ENCODE assay signal across 9 cellular contexts in the genomic region with DNA sequence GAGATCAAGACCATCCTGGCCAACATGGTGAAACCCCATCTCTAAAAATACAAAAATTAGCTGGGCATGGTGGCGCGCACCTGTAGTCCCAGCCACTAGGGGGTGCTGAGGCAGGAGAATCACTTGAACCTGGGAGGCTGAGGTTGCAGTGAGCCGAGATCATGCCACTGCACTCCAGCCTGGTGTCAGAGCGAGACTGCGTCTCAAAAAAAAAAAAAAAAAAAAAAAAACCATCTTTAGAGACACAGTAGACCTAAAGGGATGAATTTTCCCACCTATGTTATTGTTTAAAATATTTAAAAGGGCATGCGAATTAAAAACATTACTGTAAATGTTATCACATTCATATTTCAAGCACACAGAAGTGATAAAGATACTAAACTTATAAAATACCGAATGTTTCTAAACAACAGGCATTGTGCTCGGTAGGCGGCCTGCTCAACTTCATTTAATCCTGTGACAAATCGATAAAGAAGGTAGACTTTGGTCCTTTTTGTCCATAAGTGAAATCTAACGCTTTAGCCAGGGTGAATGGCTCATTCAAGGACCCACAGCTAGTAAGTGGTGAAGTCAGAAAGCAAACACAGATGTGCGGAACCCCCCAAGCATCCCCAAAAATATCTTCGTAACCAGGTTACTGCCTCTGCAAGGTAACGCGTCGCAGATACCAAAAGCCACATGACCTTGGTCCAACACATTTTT. TPM values are rescaled to one million over a fixed set of nuclear protein-coding genes. Genes with fewer than 3 reads are reported as not detected.
DNase-seq lines count a peak whose midpoint lies in the region; ATAC-seq and TF ChIP-seq lines count a peak whose summit lies in the region.
"Had no signal": no experiment of that assay in that cellular context is flagged by ENCODE, and none has a peak within 500 bp of the region (broad histone marks: within the 10 kb centered on the region; RNA-seq: fewer than 3 reads in every experiment).

No MANE protein-coding gene starts in this region.

- peaks cover 5% of the 10 kb centered on the region for H3K4me1 Mint-ChIP-seq in MCF 10A (ENCODE audit: insufficient read depth, unreplicated experiment)

- H3K36me3 Mint-ChIP-seq in MCF 10A (ENCODE audit: insufficient read depth, unreplicated experiment) = peaks cover 79% of the 10 kb centered on the region

- CTCF ChIA-PET in MCF 10A (lab: Yijun Ruan, JAX) = interaction anchor here (0.6 to 1.7 kb wide), 10 partner anchors 9 to 442 kb away, joined by 3 to 12 read pairs (median 4); a partner anchor contains a TSS

- no peak overlapping the region for H3K27ac ChIP-seq in thyroid gland

- intact Hi-C loops in MCF 10A (cut with micrococcal nuclease) = loop anchor here (1.0 kb wide), 1 partner anchor 37 kb away; no protein-coding TSS in a partner anchor
- intact Hi-C loops in mucosa of descending colon (cut with DNase I, micrococcal nuclease) = no loop called here
- intact Hi-C loops in thyroid gland (cut with DNase I) = no loop called here

- H3K4me3 ChIP-seq in mucosa of descending colon (no peak overlapping the region), thyroid gland (replicated peaks in 1 of 3) (no peak overlapping the region)

- H3K27me3 ChIP-seq in thyroid gland = no peaks in the 10 kb centered on the region

- peak; percentile 28 for DNase-seq in NCI-H2196 (lab: John Stamatoyannopoulos, UW; ENCODE audit: unreplicated experiment)
- no peak for DNase-seq in NCI-H2196 treated with DMSO at 0.1 percent for 48 hours (lab: John Stamatoyannopoulos, UW; ENCODE audit: unreplicated experiment)
- peak; percentile 52 for DNase-seq in T-helper 9 cell
- peak; percentile 53 for DNase-seq in MCF 10A (ENCODE audit: unreplicated experiment)
- DNase-seq in mucosa of descending colon = peak in 2 of 3 donors; percentile 52 to 70
- DNase-seq in thyroid gland = peak; percentile 21 to 25

- H3K9me3 Mint-ChIP-seq in MCF 10A (ENCODE audit: unreplicated experiment) = no peaks in the 10 kb centered on the region
- H3K9me3 Mint-ChIP-seq: dendritic cell treated with granulocyte-macrophage colony-stimulating factor and Interleukin-4, amounts not matched to agents 40 ng/mL and 50 ng/mL, for 4 days had no signal

- no peak overlapping the region for H3K27ac Mint-ChIP-seq in MCF 10A (ENCODE audit: low read depth, unreplicated experiment)
- H3K27ac Mint-ChIP-seq: dendritic cell treated with granulocyte-macrophage colony-stimulating factor and Interleukin-4, amounts not matched to agents 40 ng/mL and 50 ng/mL, for 4 days had no signal

- TF ChIP-seq CTCF in MCF 10A (IDR thresholded peaks at IDR 0.05; ENCODE audit: unreplicated experiment) (peak; percentile 81), mucosa of descending colon (IDR thresholded peaks at IDR 0.05) (peak; percentile 83), thyroid gland (IDR thresholded peaks at IDR 0.05) (peak; percentile 37 to 63 (median 42))

- POLR2A ChIA-PET in MCF 10A (lab: Yijun Ruan, JAX) = interaction anchor here (0.7 to 6.9 kb wide), 3 partner anchors 17 to 46 kb away, joined by 3 to 35 read pairs (median 3); a partner anchor contains a TSS

- H3K4me1 ChIP-seq in mucosa of descending colon (ENCODE audit: low read depth) (no peaks in the 10 kb centered on the region), thyroid gland (no peaks in the 10 kb centered on the region)

- no peaks in the 10 kb centered on the region for H3K27me3 Mint-ChIP-seq in MCF 10A (ENCODE audit: insufficient read depth, unreplicated experiment)
- H3K27me3 Mint-ChIP-seq: dendritic cell treated with granulocyte-macrophage colony-stimulating factor and Interleukin-4, amounts not matched to agents 40 ng/mL and 50 ng/mL, for 4 days had no signal

- no peak overlapping the region for H3K4me3 Mint-ChIP-seq in MCF 10A (ENCODE audit: unreplicated experiment)
- H3K4me3 Mint-ChIP-seq: dendritic cell treated with granulocyte-macrophage colony-stimulating factor and Interleukin-4, amounts not matched to agents 40 ng/mL and 50 ng/mL, for 4 days had no signal

- no peak for TF ChIP-seq POLR2A in thyroid gland (IDR thresholded peaks at IDR 0.05)

- H3K9me3 ChIP-seq in mucosa of descending colon (no peaks in the 10 kb centered on the region), thyroid gland (no peaks in the 10 kb centered on the region)

- WGBS in thyroid gland, 2 donors = 90% methylated on average over 16 of the region's 16 CpGs

- no TSS peak for BruUV-seq in MCF 10A (replicated peaks; lab: Mats Ljungman, UMichigan)

- no peak for ATAC-seq in mucosa of descending colon
- ATAC-seq in GM18870 (IDR thresholded peaks at IDR 0.05; ENCODE audit: unreplicated experiment) = no peak
- no peak for ATAC-seq in HG02610 (IDR thresholded peaks at IDR 0.05; ENCODE audit: unreplicated experiment)

- H3K36me3 ChIP-seq in mucosa of descending colon (ENCODE audit: low read depth) (no peaks in the 10 kb centered on the region), thyroid gland (peaks cover 21 to 32% of the 10 kb centered on the region in 2 donors)

RNA-seq across cellular contexts. Expression of a gene that starts 16.1 kb away (rescaled TPM):
- total RNA-seq in MCF 10A (2022) (19.3 and 26.7 TPM in 2 replicates), mucosa of descending colon (10 to 100 TPM; 12.6 to 19.8 (median 16.6) TPM), thyroid gland (10 to 100 TPM; 17.5 to 31.4 (median 21.9) TPM)

RNA-seq across cellular contexts. Expression of a gene that starts 16.8 kb away (rescaled TPM):
- 45.2 and 47.9 TPM in 2 replicates for total RNA-seq in MCF 10A (2022)
- total RNA-seq in mucosa of descending colon = 10 to 100 TPM; 38.6 to 50.8 (median 47.5) TPM
- 10 to 100 TPM; 40.8 to 51.3 (median 44.4) TPM for total RNA-seq in thyroid gland

RNA-seq across cellular contexts. Expression of a gene that starts 45.5 kb away (rescaled TPM):
- total RNA-seq in MCF 10A (2022) (33.4 and 34.8 TPM in 2 replicates), mucosa of descending colon (10 to 100 TPM; 33.5 to 40.2 (median 35.5) TPM), thyroid gland (10 to 100 TPM; 42.4 to 77.9 (median 63.8) TPM)

RNA-seq across cellular contexts. Expression of a gene that starts 45.7 kb away (rescaled TPM):
- total RNA-seq in MCF 10A (2022) (18.9 and 20.1 TPM in 2 replicates), mucosa of descending colon (10 to 100 TPM; 24.4 to 31.1 (median 28.8) TPM), thyroid gland (100 to 1,000 TPM in 1 of 4 donors, 10 to 100 TPM in 3; 57.2 to 130 (median 73.2) TPM)
